In genomic region chr17:67662712-67663111, GRCh38 we compare ENCODE assay signal across 29 cellular contexts.
"Had no signal": no experiment of that assay in that cellular context is flagged by ENCODE, and none has a peak within 500 bp of the region (broad histone marks: within the 10 kb centered on the region; RNA-seq: fewer than 3 reads in every experiment).

No MANE protein-coding gene starts in this region.

- H3K4me1 Mint-ChIP-seq: endodermal cell had no signal

- H3K4me3 ChIP-seq: colonic mucosa, coronary artery, dorsolateral prefrontal cortex, esophagus muscularis mucosa, esophagus squamous epithelium, gastrocnemius medialis, gastroesophageal sphincter, heart left ventricle, heart right ventricle had no signal

- H3K36me3 ChIP-seq: colonic mucosa, esophagus muscularis mucosa, esophagus squamous epithelium, gastrocnemius medialis, gastroesophageal sphincter, heart left ventricle, heart right ventricle had no signal

- DNase-seq: colonic mucosa; cortex of kidney; dermis blood vessel endothelial cell; dorsolateral prefrontal cortex; effector CD4-positive, alpha-beta T cell; effector CD8-positive, alpha-beta T cell; effector memory CD4-positive, alpha-beta T cell; effector memory CD8-positive, alpha-beta T cell; endodermal cell; erythroblast; esophagus squamous epithelium; foreskin fibroblast; foreskin keratinocyte; foreskin melanocyte; gastrocnemius medialis; glutamatergic neuron; head of caudate nucleus; heart left ventricle; heart right ventricle had no signal

- FAIRE-seq: colon, endometrium, endothelial cell of umbilical vein, frontal cortex had no signal

- H3K27me3 Mint-ChIP-seq: dendritic cell treated with granulocyte-macrophage colony-stimulating factor and Interleukin-4, amounts not matched to agents 40 ng/mL and 50 ng/mL, for 4 days; effector memory CD8-positive, alpha-beta T cell had no signal

- H3K4me3 Mint-ChIP-seq: dendritic cell treated with granulocyte-macrophage colony-stimulating factor and Interleukin-4, amounts not matched to agents 40 ng/mL and 50 ng/mL, for 4 days; effector memory CD8-positive, alpha-beta T cell; endodermal cell had no signal

- ATAC-seq: effector memory CD8-positive, alpha-beta T cell; esophagus mucosa; foreskin keratinocyte; gastrocnemius medialis; gastroesophageal sphincter; heart left ventricle; heart right ventricle had no signal

- H3K27ac Mint-ChIP-seq: dendritic cell treated with granulocyte-macrophage colony-stimulating factor and Interleukin-4, amounts not matched to agents 40 ng/mL and 50 ng/mL, for 4 days; endodermal cell had no signal

- H3K27ac ChIP-seq: colonic mucosa, coronary artery, dorsolateral prefrontal cortex, epithelial cell of prostate, esophagus muscularis mucosa, esophagus squamous epithelium, foreskin keratinocyte, gastrocnemius medialis, gastroesophageal sphincter, heart left ventricle, heart right ventricle had no signal

- H3K9me3 Mint-ChIP-seq: effector memory CD8-positive, alpha-beta T cell had no signal

- H3K9me3 ChIP-seq: colonic mucosa, esophagus muscularis mucosa, esophagus squamous epithelium, gastrocnemius medialis, gastroesophageal sphincter had no signal

- H3K27me3 ChIP-seq: colonic mucosa, dorsolateral prefrontal cortex, esophagus muscularis mucosa, esophagus squamous epithelium, foreskin keratinocyte, gastrocnemius medialis, gastroesophageal sphincter, heart left ventricle, heart right ventricle had no signal

- H3K4me1 ChIP-seq: colonic mucosa, esophagus muscularis mucosa, foreskin keratinocyte, gastrocnemius medialis, gastroesophageal sphincter, heart left ventricle, heart right ventricle had no signal
